ENCODE assay signal across 1 cellular context in genomic region chr10:110706690-110707098, GRCh38.
TF ChIP-seq lines count a peak whose summit lies in the region.

No MANE protein-coding gene starts in this region.

TF ChIP-seq in IMR-90, 13 proteins besides CTCF, POLR2A, EP300 and RAD21:
- TF ChIP-seq USF2 (IDR thresholded peaks at IDR 0.05; ENCODE audit: low read depth, low read length) = no peak
- no peak for TF ChIP-seq ELK1 (IDR thresholded peaks at IDR 0.05; ENCODE audit: borderline replicate concordance, low read depth, low read length)
- TF ChIP-seq MAFK (IDR thresholded peaks at IDR 0.05; ENCODE audit: low read depth, low read length) = no peak
- TF ChIP-seq NFE2L2 (IDR thresholded peaks at IDR 0.05; ENCODE audit: low read depth, low read length) = no peak
- no peak for TF ChIP-seq MXI1 (IDR thresholded peaks at IDR 0.05; ENCODE audit: borderline replicate concordance, low read depth, low read length)
- no peak for TF ChIP-seq CHD1 (IDR thresholded peaks at IDR 0.05; ENCODE audit: low read depth, low read length)
- no peak for TF ChIP-seq MAZ (IDR thresholded peaks at IDR 0.05; ENCODE audit: borderline replicate concordance, low read depth, low read length)
- TF ChIP-seq CEBPB (IDR thresholded peaks at IDR 0.05; ENCODE audit: low read depth, low read length) = 0 out of 2 replicates have a peak, but pooled peaks have one; percentile 14
- TF ChIP-seq RFX5 (IDR thresholded peaks at IDR 0.05; ENCODE audit: low read depth, low read length) = no peak
- TF ChIP-seq BHLHE40 (IDR thresholded peaks at IDR 0.05; ENCODE audit: low read depth, low read length) = no peak
- no peak for TF ChIP-seq SMC3 (IDR thresholded peaks at IDR 0.05; ENCODE audit: low read depth, low read length)
- peak; percentile 77 for TF ChIP-seq RCOR1 (IDR thresholded peaks at IDR 0.05; ENCODE audit: insufficient replicate concordance, low read length)
